In the genomic region with DNA sequence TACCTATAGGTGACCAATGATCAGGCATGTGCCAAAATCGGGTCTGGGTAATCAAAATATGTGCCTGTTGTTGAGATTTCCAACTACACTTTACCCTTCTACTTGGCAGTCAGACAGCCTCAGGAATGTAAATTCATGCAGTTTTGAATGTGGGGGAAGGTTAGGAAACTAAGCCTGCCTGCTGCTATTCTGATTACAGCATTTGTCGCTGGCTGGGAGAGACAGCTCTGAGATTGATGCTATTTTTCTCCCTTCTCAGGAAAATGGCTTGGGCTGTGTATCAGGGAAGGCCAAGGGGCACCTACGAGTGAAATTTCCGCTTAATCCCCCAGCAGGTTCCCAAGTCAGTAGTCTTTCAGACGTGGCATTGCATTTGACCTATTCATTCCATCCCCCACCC, we compare ENCODE assay signal across 19 cellular contexts. TPM values are rescaled to one million over a fixed set of nuclear protein-coding genes. Genes with fewer than 3 reads are reported as not detected.
"Had no signal": no experiment of that assay in that cellular context is flagged by ENCODE, and none has a peak within 500 bp of the region (broad histone marks: within the 10 kb centered on the region; RNA-seq: fewer than 3 reads in every experiment).

No MANE protein-coding gene starts in this region.

- H3K9me3 ChIP-seq: left lung, prostate gland, thoracic aorta had no signal

- H3K36me3 Mint-ChIP-seq: activated naive CD8-positive, alpha-beta T cell treated with anti-CD3 and anti-CD28 coated beads, Interleukin-2, amount 10 ng/mL, durations not matched to agents 7 days and 5 days; natural killer cell treated with Interleukin-12 subunit alpha and Interleukin-12 subunit beta and Interleukin-15 and Interleukin-18, amount 100 ng/mL, for 72 hours had no signal

- ATAC-seq: activated CD4-positive, alpha-beta T cell treated with anti-CD3 and anti-CD28 coated beads for 36 hours; left lung; natural killer cell treated with Interleukin-12 subunit alpha and Interleukin-12 subunit beta and Interleukin-15 and Interleukin-18, amount 100 ng/mL, for 72 hours had no signal

- H3K27ac Mint-ChIP-seq: activated CD4-positive, alpha-beta memory T cell treated with anti-CD3 and anti-CD28 coated beads, Interleukin-2, amount 10 ng/mL, durations not matched to agents 7 days and 5 days; activated CD4-positive, alpha-beta T cell treated with anti-CD3 and anti-CD28 coated beads for 36 hours; activated naive CD8-positive, alpha-beta T cell treated with anti-CD3 and anti-CD28 coated beads, Interleukin-2, amount 10 ng/mL, durations not matched to agents 7 days and 5 days; natural killer cell treated with Interleukin-12 subunit alpha and Interleukin-12 subunit beta and Interleukin-15 and Interleukin-18, amount 100 ng/mL, for 72 hours; stimulated activated naive CD8-positive, alpha-beta T cell treated with anti-CD3 and anti-CD28 coated beads, Interleukin-15, Interleukin-2, amounts not matched to agents 100 ng/mL and 50 ng/mL, for 24 hours had no signal

- H3K4me1 Mint-ChIP-seq: activated CD4-positive, alpha-beta memory T cell treated with anti-CD3 and anti-CD28 coated beads, Interleukin-2, amount 10 ng/mL, durations not matched to agents 7 days and 5 days had no signal

- H3K36me3 ChIP-seq: left lung, prostate gland, thoracic aorta had no signal

- H3K4me1 ChIP-seq: prostate gland had no signal

- H3K9me3 Mint-ChIP-seq: activated CD4-positive, alpha-beta memory T cell treated with anti-CD3 and anti-CD28 coated beads, Interleukin-2, amount 10 ng/mL, durations not matched to agents 7 days and 5 days; activated naive CD8-positive, alpha-beta T cell treated with anti-CD3 and anti-CD28 coated beads, Interleukin-2, amount 10 ng/mL, durations not matched to agents 7 days and 5 days; stimulated activated naive CD8-positive, alpha-beta T cell treated with anti-CD3 and anti-CD28 coated beads, Interleukin-15, Interleukin-2, amounts not matched to agents 100 ng/mL and 50 ng/mL, for 24 hours had no signal

- DNase-seq: activated CD4-positive, alpha-beta memory T cell treated with anti-CD3 and anti-CD28 coated beads, Interleukin-2, amount 10 ng/mL, durations not matched to agents 7 days and 5 days; activated CD4-positive, alpha-beta T cell treated with anti-CD3 and anti-CD28 coated beads for 36 hours; activated gamma-delta T cell; activated naive CD8-positive, alpha-beta T cell treated with anti-CD3 and anti-CD28 coated beads, Interleukin-2, amount 10 ng/mL, durations not matched to agents 7 days and 5 days; activated T-cell treated with anti-CD3 and anti-CD28 coated beads, Interleukin-2, amount 50 U/mL, for 48 hours; aorta; effector CD8-positive, alpha-beta T cell; islet precursor cell; left lung; stimulated activated CD4-positive, alpha-beta T cell treated with anti-CD3 and anti-CD28 coated beads, Interleukin-4, amount 100 ng/mL, for 1 hour; stimulated activated CD8-positive, alpha-beta memory T cell treated with anti-CD3 and anti-CD28 coated beads, Interleukin-4, amount 100 ng/mL, for 48 hours; T-helper 1 cell had no signal

- H3K27ac ChIP-seq: left lung, prostate gland, thoracic aorta, VCaP had no signal

- H3K4me3 Mint-ChIP-seq: activated CD4-positive, alpha-beta memory T cell treated with anti-CD3 and anti-CD28 coated beads, Interleukin-2, amount 10 ng/mL, durations not matched to agents 7 days and 5 days; activated CD4-positive, alpha-beta T cell treated with anti-CD3 and anti-CD28 coated beads for 36 hours; activated naive CD8-positive, alpha-beta T cell treated with anti-CD3 and anti-CD28 coated beads, Interleukin-2, amount 10 ng/mL, durations not matched to agents 7 days and 5 days; natural killer cell treated with Interleukin-12 subunit alpha and Interleukin-12 subunit beta and Interleukin-15 and Interleukin-18, amount 100 ng/mL, for 72 hours; stimulated activated naive CD8-positive, alpha-beta T cell treated with anti-CD3 and anti-CD28 coated beads, Interleukin-15, Interleukin-2, amounts not matched to agents 100 ng/mL and 50 ng/mL, for 24 hours had no signal

- H3K4me3 ChIP-seq: coronary artery, left lung, prostate gland, thoracic aorta had no signal

RNA-seq across cellular contexts. Expression of a gene that starts 3.6 kb away (rescaled TPM):
- total RNA-seq: activated CD4-positive, alpha-beta memory T cell treated with anti-CD3 and anti-CD28 coated beads, Interleukin-2, amount 10 ng/mL, durations not matched to agents 7 days and 5 days; activated CD4-positive, alpha-beta T cell treated with anti-CD3 and anti-CD28 coated beads for 36 hours; activated naive CD8-positive, alpha-beta T cell treated with anti-CD3 and anti-CD28 coated beads, Interleukin-2, amount 10 ng/mL, durations not matched to agents 7 days and 5 days; epithelial cell of proximal tubule; natural killer cell treated with Interleukin-12 subunit alpha and Interleukin-12 subunit beta and Interleukin-15 and Interleukin-18, amount 100 ng/mL, for 72 hours had no signal
